In the genomic region with DNA sequence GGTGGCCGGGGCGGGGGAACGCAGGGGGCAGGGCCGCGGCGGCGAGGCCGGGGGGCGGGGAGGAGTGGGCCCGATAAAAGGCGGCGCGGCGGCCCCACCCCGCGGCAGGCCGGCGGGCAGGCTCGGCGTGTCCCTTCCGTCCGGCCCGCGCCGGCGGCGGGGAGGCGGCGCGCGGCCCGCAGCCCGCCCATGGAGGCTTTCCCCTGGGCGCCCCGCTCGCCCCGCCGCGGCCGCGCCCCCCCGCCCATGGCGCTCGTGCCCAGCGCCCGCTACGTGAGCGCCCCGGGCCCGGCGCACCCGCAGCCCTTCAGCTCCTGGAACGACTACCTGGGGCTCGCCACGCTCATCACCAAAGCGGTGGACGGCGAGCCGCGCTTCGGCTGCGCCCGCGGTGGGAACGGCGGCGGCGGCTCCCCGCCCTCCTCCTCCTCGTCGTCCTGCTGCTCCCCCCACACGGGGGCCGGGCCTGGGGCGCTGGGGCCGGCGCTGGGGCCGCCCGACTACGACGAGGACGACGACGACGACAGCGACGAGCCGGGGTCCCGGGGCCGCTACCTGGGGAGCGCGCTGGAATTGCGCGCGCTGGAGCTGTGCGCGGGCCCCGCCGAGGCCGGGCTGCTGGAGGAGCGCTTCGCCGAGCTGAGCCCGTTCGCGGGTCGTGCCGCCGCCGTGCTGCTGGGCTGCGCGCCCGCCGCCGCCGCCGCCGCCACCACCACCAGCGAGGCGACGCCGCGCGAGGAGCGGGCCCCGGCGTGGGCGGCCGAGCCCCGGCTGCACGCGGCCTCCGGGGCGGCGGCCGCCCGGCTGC, we compare ENCODE assay signal across 1 cellular context.
A peak's percentile ranks its signal among the peaks of the same experiment; 100 is the strongest.
TF ChIP-seq lines count a peak whose summit lies in the region.

A gene with protein sequence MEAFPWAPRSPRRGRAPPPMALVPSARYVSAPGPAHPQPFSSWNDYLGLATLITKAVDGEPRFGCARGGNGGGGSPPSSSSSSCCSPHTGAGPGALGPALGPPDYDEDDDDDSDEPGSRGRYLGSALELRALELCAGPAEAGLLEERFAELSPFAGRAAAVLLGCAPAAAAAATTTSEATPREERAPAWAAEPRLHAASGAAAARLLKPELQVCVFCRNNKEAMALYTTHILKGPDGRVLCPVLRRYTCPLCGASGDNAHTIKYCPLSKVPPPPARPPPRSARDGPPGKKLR (plus strand): TSS at position 102 of the 808 bp plus-strand sequence. CDS start 88 bp downstream, at position 190.

TF ChIP-seq in WTC11, 78 proteins besides CTCF, POLR2A, EP300 and RAD21 (continued from another document):
- TF ChIP-seq, protein P1, sequence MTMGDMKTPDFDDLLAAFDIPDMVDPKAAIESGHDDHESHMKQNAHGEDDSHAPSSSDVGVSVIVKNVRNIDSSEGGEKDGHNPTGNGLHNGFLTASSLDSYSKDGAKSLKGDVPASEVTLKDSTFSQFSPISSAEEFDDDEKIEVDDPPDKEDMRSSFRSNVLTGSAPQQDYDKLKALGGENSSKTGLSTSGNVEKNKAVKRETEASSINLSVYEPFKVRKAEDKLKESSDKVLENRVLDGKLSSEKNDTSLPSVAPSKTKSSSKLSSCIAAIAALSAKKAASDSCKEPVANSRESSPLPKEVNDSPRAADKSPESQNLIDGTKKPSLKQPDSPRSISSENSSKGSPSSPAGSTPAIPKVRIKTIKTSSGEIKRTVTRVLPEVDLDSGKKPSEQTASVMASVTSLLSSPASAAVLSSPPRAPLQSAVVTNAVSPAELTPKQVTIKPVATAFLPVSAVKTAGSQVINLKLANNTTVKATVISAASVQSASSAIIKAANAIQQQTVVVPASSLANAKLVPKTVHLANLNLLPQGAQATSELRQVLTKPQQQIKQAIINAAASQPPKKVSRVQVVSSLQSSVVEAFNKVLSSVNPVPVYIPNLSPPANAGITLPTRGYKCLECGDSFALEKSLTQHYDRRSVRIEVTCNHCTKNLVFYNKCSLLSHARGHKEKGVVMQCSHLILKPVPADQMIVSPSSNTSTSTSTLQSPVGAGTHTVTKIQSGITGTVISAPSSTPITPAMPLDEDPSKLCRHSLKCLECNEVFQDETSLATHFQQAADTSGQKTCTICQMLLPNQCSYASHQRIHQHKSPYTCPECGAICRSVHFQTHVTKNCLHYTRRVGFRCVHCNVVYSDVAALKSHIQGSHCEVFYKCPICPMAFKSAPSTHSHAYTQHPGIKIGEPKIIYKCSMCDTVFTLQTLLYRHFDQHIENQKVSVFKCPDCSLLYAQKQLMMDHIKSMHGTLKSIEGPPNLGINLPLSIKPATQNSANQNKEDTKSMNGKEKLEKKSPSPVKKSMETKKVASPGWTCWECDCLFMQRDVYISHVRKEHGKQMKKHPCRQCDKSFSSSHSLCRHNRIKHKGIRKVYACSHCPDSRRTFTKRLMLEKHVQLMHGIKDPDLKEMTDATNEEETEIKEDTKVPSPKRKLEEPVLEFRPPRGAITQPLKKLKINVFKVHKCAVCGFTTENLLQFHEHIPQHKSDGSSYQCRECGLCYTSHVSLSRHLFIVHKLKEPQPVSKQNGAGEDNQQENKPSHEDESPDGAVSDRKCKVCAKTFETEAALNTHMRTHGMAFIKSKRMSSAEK (CRISPR knock-in tag; IDR thresholded peaks at IDR 0.05; ENCODE audit: borderline replicate concordance), result no peak
- TF ChIP-seq CREM (CRISPR knock-in tag; IDR thresholded peaks at IDR 0.05) (no peak), NR1H2 (CRISPR knock-in tag; IDR thresholded peaks at IDR 0.05) (no peak), ATF1 (CRISPR knock-in tag; IDR thresholded peaks at IDR 0.05) (peak; percentile 17; the same call in 1 of the 2 replicates), TEAD1 (CRISPR knock-in tag; IDR thresholded peaks at IDR 0.05) (no peak), TCF7 (CRISPR knock-in tag; IDR thresholded peaks at IDR 0.05; ENCODE audit: low read depth) (no peak), ZNF121 (CRISPR knock-in tag; IDR thresholded peaks at IDR 0.05) (no peak), ESRRA (CRISPR knock-in tag; IDR thresholded peaks at IDR 0.05; ENCODE audit: borderline replicate concordance) (no peak), ZNF232 (CRISPR knock-in tag; IDR thresholded peaks at IDR 0.05) (no peak), CREB1 (CRISPR knock-in tag; IDR thresholded peaks at IDR 0.05) (no peak), TEAD4 (CRISPR knock-in tag; IDR thresholded peaks at IDR 0.05) (no peak), ZNF423 (CRISPR knock-in tag; IDR thresholded peaks at IDR 0.05) (0 out of 2 replicates have a peak, but pooled peaks have one; percentile 20), ZNF396 (CRISPR knock-in tag; IDR thresholded peaks at IDR 0.05; ENCODE audit: borderline replicate concordance) (no peak), ZNF263 (CRISPR knock-in tag; IDR thresholded peaks at IDR 0.05; ENCODE audit: low read depth) (0 out of 2 replicates have a peak, but pooled peaks have one; percentile 24), FOXJ3 (CRISPR knock-in tag; IDR thresholded peaks at IDR 0.05; ENCODE audit: borderline replicate concordance) (no peak)
- TF ChIP-seq, protein P2, sequence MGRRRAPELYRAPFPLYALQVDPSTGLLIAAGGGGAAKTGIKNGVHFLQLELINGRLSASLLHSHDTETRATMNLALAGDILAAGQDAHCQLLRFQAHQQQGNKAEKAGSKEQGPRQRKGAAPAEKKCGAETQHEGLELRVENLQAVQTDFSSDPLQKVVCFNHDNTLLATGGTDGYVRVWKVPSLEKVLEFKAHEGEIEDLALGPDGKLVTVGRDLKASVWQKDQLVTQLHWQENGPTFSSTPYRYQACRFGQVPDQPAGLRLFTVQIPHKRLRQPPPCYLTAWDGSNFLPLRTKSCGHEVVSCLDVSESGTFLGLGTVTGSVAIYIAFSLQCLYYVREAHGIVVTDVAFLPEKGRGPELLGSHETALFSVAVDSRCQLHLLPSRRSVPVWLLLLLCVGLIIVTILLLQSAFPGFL (CRISPR knock-in tag; IDR thresholded peaks at IDR 0.05; ENCODE audit: borderline replicate concordance), result no peak
- TF ChIP-seq, protein P3, sequence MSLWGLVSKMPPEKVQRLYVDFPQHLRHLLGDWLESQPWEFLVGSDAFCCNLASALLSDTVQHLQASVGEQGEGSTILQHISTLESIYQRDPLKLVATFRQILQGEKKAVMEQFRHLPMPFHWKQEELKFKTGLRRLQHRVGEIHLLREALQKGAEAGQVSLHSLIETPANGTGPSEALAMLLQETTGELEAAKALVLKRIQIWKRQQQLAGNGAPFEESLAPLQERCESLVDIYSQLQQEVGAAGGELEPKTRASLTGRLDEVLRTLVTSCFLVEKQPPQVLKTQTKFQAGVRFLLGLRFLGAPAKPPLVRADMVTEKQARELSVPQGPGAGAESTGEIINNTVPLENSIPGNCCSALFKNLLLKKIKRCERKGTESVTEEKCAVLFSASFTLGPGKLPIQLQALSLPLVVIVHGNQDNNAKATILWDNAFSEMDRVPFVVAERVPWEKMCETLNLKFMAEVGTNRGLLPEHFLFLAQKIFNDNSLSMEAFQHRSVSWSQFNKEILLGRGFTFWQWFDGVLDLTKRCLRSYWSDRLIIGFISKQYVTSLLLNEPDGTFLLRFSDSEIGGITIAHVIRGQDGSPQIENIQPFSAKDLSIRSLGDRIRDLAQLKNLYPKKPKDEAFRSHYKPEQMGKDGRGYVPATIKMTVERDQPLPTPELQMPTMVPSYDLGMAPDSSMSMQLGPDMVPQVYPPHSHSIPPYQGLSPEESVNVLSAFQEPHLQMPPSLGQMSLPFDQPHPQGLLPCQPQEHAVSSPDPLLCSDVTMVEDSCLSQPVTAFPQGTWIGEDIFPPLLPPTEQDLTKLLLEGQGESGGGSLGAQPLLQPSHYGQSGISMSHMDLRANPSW (CRISPR knock-in tag; conservative IDR thresholded peaks at IDR 0.05; ENCODE audit: low read depth), result 0 out of 2 replicates have a peak, but pooled peaks have one; percentile 12
- TF ChIP-seq, protein P4, sequence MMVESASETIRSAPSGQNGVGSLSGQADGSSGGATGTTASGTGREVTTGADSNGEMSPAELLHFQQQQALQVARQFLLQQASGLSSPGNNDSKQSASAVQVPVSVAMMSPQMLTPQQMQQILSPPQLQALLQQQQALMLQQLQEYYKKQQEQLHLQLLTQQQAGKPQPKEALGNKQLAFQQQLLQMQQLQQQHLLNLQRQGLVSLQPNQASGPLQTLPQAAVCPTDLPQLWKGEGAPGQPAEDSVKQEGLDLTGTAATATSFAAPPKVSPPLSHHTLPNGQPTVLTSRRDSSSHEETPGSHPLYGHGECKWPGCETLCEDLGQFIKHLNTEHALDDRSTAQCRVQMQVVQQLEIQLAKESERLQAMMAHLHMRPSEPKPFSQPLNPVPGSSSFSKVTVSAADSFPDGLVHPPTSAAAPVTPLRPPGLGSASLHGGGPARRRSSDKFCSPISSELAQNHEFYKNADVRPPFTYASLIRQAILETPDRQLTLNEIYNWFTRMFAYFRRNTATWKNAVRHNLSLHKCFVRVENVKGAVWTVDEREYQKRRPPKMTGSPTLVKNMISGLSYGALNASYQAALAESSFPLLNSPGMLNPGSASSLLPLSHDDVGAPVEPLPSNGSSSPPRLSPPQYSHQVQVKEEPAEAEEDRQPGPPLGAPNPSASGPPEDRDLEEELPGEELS (CRISPR knock-in tag; IDR thresholded peaks at IDR 0.05), result no peak
- TF ChIP-seq, protein P5, sequence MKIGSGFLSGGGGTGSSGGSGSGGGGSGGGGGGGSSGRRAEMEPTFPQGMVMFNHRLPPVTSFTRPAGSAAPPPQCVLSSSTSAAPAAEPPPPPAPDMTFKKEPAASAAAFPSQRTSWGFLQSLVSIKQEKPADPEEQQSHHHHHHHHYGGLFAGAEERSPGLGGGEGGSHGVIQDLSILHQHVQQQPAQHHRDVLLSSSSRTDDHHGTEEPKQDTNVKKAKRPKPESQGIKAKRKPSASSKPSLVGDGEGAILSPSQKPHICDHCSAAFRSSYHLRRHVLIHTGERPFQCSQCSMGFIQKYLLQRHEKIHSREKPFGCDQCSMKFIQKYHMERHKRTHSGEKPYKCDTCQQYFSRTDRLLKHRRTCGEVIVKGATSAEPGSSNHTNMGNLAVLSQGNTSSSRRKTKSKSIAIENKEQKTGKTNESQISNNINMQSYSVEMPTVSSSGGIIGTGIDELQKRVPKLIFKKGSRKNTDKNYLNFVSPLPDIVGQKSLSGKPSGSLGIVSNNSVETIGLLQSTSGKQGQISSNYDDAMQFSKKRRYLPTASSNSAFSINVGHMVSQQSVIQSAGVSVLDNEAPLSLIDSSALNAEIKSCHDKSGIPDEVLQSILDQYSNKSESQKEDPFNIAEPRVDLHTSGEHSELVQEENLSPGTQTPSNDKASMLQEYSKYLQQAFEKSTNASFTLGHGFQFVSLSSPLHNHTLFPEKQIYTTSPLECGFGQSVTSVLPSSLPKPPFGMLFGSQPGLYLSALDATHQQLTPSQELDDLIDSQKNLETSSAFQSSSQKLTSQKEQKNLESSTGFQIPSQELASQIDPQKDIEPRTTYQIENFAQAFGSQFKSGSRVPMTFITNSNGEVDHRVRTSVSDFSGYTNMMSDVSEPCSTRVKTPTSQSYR (CRISPR knock-in tag; IDR thresholded peaks at IDR 0.05), result no peak
- TF ChIP-seq, protein P6, sequence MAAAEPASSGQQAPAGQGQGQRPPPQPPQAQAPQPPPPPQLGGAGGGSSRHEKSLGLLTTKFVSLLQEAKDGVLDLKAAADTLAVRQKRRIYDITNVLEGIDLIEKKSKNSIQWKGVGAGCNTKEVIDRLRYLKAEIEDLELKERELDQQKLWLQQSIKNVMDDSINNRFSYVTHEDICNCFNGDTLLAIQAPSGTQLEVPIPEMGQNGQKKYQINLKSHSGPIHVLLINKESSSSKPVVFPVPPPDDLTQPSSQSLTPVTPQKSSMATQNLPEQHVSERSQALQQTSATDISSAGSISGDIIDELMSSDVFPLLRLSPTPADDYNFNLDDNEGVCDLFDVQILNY (CRISPR knock-in tag; IDR thresholded peaks at IDR 0.05), result no peak
- TF ChIP-seq, protein P7, sequence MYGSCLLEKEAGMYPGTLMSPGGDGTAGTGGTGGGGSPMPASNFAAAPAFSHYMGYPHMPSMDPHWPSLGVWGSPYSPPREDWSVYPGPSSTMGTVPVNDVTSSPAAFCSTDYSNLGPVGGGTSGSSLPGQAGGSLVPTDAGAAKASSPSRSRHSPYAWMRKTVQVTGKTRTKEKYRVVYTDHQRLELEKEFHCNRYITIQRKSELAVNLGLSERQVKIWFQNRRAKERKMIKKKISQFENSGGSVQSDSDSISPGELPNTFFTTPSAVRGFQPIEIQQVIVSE (CRISPR knock-in tag; IDR thresholded peaks at IDR 0.05; ENCODE audit: borderline replicate concordance), result no peak
- TF ChIP-seq, protein P8, sequence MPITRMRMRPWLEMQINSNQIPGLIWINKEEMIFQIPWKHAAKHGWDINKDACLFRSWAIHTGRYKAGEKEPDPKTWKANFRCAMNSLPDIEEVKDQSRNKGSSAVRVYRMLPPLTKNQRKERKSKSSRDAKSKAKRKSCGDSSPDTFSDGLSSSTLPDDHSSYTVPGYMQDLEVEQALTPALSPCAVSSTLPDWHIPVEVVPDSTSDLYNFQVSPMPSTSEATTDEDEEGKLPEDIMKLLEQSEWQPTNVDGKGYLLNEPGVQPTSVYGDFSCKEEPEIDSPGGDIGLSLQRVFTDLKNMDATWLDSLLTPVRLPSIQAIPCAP (CRISPR knock-in tag; IDR thresholded peaks at IDR 0.05), result no peak
- TF ChIP-seq, protein P9, sequence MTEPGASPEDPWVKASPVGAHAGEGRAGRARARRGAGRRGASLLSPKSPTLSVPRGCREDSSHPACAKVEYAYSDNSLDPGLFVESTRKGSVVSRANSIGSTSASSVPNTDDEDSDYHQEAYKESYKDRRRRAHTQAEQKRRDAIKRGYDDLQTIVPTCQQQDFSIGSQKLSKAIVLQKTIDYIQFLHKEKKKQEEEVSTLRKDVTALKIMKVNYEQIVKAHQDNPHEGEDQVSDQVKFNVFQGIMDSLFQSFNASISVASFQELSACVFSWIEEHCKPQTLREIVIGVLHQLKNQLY (CRISPR knock-in tag; IDR thresholded peaks at IDR 0.05), result no peak
- TF ChIP-seq, protein P10, sequence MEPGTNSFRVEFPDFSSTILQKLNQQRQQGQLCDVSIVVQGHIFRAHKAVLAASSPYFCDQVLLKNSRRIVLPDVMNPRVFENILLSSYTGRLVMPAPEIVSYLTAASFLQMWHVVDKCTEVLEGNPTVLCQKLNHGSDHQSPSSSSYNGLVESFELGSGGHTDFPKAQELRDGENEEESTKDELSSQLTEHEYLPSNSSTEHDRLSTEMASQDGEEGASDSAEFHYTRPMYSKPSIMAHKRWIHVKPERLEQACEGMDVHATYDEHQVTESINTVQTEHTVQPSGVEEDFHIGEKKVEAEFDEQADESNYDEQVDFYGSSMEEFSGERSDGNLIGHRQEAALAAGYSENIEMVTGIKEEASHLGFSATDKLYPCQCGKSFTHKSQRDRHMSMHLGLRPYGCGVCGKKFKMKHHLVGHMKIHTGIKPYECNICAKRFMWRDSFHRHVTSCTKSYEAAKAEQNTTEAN (CRISPR knock-in tag; IDR thresholded peaks at IDR 0.05), result 0 out of 2 replicates have a peak, but pooled peaks have one; percentile 6
TF ChIP-seq in WTC11: peak in this region for 5.
